ENCODE assay signal across 8 cellular contexts in the genomic region with DNA sequence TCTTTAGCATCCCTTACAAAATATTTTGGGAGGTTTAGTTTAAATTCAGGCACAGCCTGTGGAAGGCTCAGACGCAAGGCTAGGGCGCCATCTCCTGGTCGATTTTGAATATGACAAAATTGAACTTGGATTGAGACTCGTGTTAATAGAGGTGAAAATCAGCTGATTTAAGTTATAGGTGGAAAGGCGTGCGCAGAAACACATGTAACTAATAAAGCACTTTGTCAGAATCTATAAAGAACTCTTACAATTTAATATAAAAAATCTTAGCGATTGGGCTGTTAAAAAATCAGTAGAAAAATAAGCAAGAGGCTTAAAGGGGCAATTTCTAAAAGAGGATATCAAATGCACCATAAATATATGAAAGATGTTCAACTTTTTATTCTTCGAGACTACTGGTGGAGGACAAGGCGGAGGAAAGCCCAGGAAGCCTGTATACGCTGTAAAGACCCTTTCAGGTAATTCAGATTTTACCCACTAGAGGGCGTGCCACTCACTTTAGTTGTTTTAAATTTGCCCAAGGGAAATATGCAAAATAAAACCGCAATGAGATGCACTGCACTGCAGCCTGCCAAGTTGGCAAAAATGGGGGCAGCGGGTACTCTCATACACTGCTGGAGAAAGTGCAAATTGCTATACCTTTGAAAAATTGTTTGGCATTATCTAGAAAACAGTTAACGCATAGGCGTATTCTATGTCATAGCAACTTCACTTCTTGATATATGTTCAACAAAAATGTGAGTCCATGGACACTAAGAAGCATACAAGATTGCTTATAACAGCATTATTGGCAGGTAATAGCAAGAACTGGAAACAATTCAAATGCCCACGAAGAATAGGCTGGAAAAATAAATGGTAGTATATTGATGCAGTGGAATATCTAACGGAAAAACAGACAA.
DNase-seq lines count a peak whose midpoint lies in the region; ATAC-seq and TF ChIP-seq lines count a peak whose summit lies in the region.

No MANE protein-coding gene starts in this region.

- WGBS in H9 (ENCODE audit: extremely low coverage, insufficient read length, low lambda C conversion rate) = no CpG with 5 or more reads among the region's 17 CpGs
- 0 to 1% (median 0%) methylated on average over 17 of the region's 17 CpGs for WGBS in ovary, 3 donors
- WGBS in transverse colon (ENCODE audit: low coverage in 1 of 2), 2 donors = 4 to 6% methylated on average over 17 of the region's 17 CpGs

- H3K4me1 ChIP-seq in DND-41 (ENCODE audit: insufficient read depth, low read length) (peaks cover 47% of the 10 kb centered on the region), H9 (ENCODE audit: insufficient read depth, low read length) (no peaks in the 10 kb centered on the region; the same call in 1 of the 2 replicates), ovary (ENCODE audit: insufficient read depth) (no peaks in the 10 kb centered on the region), transverse colon (peaks cover 6 to 57% (median 40%) of the 10 kb centered on the region in 4 donors)

- TF ChIP-seq CTCF in DND-41 (IDR thresholded peaks at IDR 0.05; ENCODE audit: borderline replicate concordance, extremely low read depth, low read length, poor library complexity, severe bottlenecking) = peak; percentile 67
- peak; percentile 77 for TF ChIP-seq CTCF in H9 (conservative IDR thresholded peaks at IDR 0.05)
- TF ChIP-seq CTCF in ovary (IDR thresholded peaks at IDR 0.05) = peak; percentile 71 to 76 (median 72)
- TF ChIP-seq CTCF in transverse colon (IDR thresholded peaks at IDR 0.05) = peak; percentile 73 to 95 (median 88)

- in situ Hi-C loops in SK-MEL-5 (cut with HindIII; ENCODE audit: low pct_unique_long_range_greater_than_20kb, low sequenced_read_pairs) = no loop called here
- in situ Hi-C loops in transverse colon (cut with MboI; ENCODE audit: low pct_ligation_motif_present in 1 of 4, low pct_unique_long_range_greater_than_20kb in 1 of 4, low sequenced_read_pairs in 3 of 4) = loop anchor here (10.0 to 25.0 kb wide), 2 partner anchors 154 to 157 kb away; no protein-coding TSS in a partner anchor

- no peak overlapping the region for H3K14ac ChIP-seq in H9 (ENCODE audit: insufficient read depth, low read length)

- H3K9me3 ChIP-seq in DND-41 (ENCODE audit: insufficient read depth, low read length, severe bottlenecking) (no peaks in the 10 kb centered on the region), H9 (ENCODE audit: control insufficient read depth, low read depth, low read length) (no peaks in the 10 kb centered on the region), MG63 (no peaks in the 10 kb centered on the region), ovary (no peaks in the 10 kb centered on the region), transverse colon (no peaks in the 10 kb centered on the region)

- no peak overlapping the region for H4K8ac ChIP-seq in H9 (replicated peaks; ENCODE audit: insufficient read length, low read depth, low read length)

- no peaks in the 10 kb centered on the region for H3K23me2 ChIP-seq in H9 (ENCODE audit: insufficient read length, low read depth, low read length, poor library complexity, severe bottlenecking)

- H3K4me3 ChIP-seq in DND-41 (ENCODE audit: low read depth in 1 of 2, low read length in 2 of 2) (peak overlapping the region; percentile 17 to 57; a peak in 3 of 4 replicates), MG63 (peak overlapping the region; percentile 32), ovary (peak overlapping the region; percentile 39), transverse colon (peak overlapping the region in 3 of 4 donors; percentile 17 to 45 (median 23))

- H2AFZ ChIP-seq in DND-41 (ENCODE audit: low read depth, low read length) = peak overlapping the region; percentile 78
- H2AFZ ChIP-seq in H9 (ENCODE audit: low read length) = no peak overlapping the region

- H2BK15ac ChIP-seq in H9 (ENCODE audit: low read depth, low read length) = no peak overlapping the region

- H3K79me2 ChIP-seq in DND-41 (ENCODE audit: insufficient read depth, low read length) = no peaks in the 10 kb centered on the region
- H3K79me2 ChIP-seq in H9 (ENCODE audit: insufficient read depth, low read length) = no peaks in the 10 kb centered on the region

- ATAC-seq in DND-41 (ENCODE audit: insufficient read depth, low read depth) = peak; percentile 67

- no peak overlapping the region for H3K56ac ChIP-seq in H9 (ENCODE audit: insufficient read length, low read depth, low read length)

- H3K27ac Mint-ChIP-seq in H9 = peak overlapping the region in 1 of 3 experiments; percentile 96; a peak in 2 of 7 replicates

- peaks cover 4 to 10% of the 10 kb centered on the region in 2 experiments; a peak in 4 of 5 replicates for H3K9me3 Mint-ChIP-seq in H9

- TF ChIP-seq EP300 in ovary (IDR thresholded peaks at IDR 0.05) (no peak), transverse colon (IDR thresholded peaks at IDR 0.05; ENCODE audit: low read depth) (no peak)

- no peak overlapping the region for H2BK12ac ChIP-seq in H9 (ENCODE audit: insufficient read length, low read depth, low read length)

- no peak overlapping the region for H2BK5ac ChIP-seq in H9 (ENCODE audit: insufficient read length, low read length)

- peak overlapping the region; percentile 45 to 59 for H3K4me3 Mint-ChIP-seq in H9

- no peaks in the 10 kb centered on the region; a peak in 2 of 7 replicates for H3K36me3 Mint-ChIP-seq in H9 (ENCODE audit: insufficient read depth in 1 of 3, low read depth in 3 of 3)

- intact Hi-C loops in ovary (cut with DNase I) (loop anchor here in 2 of 4 donors (5.0 to 10.0 kb wide), 3 partner anchors 154 to 296 kb away; no protein-coding TSS in a partner anchor), transverse colon (cut with DNase I; ENCODE audit: low total_unique reads) (no loop called here)

- H3K27me3 ChIP-seq in DND-41 (ENCODE audit: insufficient read depth, low read length, poor library complexity) (no peaks in the 10 kb centered on the region), H9 (ENCODE audit: insufficient read depth, low read length) (peaks cover 9% of the 10 kb centered on the region; the same call in 1 of the 2 replicates), MG63 (no peaks in the 10 kb centered on the region), ovary (no peaks in the 10 kb centered on the region), transverse colon (no peaks in the 10 kb centered on the region)

- peak overlapping the region; percentile 93 for H3K4me2 ChIP-seq in DND-41 (ENCODE audit: insufficient read depth, low read length)
- no peak overlapping the region for H3K4me2 ChIP-seq in H9 (ENCODE audit: insufficient read depth, insufficient read length, low read length)

- H4K5ac ChIP-seq in H9 (ENCODE audit: insufficient read length, low read depth, low read length) = no peak overlapping the region

- peak; percentile 78 for DNase-seq in DND-41
- peak; percentile 52 for DNase-seq in H9
- peak; percentile 72 for DNase-seq in MG63
- DNase-seq in SK-MEL-5 (ENCODE audit: low read depth, low spot score) = peak; percentile 91
- peak; percentile 65 for DNase-seq in activated naive CD4-positive, alpha-beta T cell treated with anti-CD3 and anti-CD28 coated beads, Interleukin-2, amount 50 U/mL, for 16 hours
- DNase-seq in glomerular visceral epithelial cell (ENCODE audit: extremely low spot score) = peak; percentile 88
- DNase-seq in ovary = peak; percentile 55 to 75 (median 57)
- DNase-seq in transverse colon = peak; percentile 79

- no peak overlapping the region for H3K23ac ChIP-seq in H9 (ENCODE audit: insufficient read length, low read depth, low read length)

- peak overlapping the region; percentile 35 for H3K9ac ChIP-seq in DND-41 (ENCODE audit: low read depth, low read length)
- no peak overlapping the region for H3K9ac ChIP-seq in H9 (ENCODE audit: extremely low read depth, insufficient read length, low read length)

- no peak overlapping the region for H3K18ac ChIP-seq in H9 (ENCODE audit: insufficient read length, low read depth, low read length)

- H3K4ac ChIP-seq in H9 (ENCODE audit: low read depth, low read length) = no peak overlapping the region

- no peak overlapping the region for H3T11ph ChIP-seq in H9 (ENCODE audit: low read length)

- H3K4me1 Mint-ChIP-seq in H9 = peaks cover 16 to 18% of the 10 kb centered on the region in 2 experiments

- no peak overlapping the region for H2AK5ac ChIP-seq in H9 (ENCODE audit: insufficient read length, low read length)

- TF ChIP-seq POLR2A in ovary (IDR thresholded peaks at IDR 0.05) = no peak
- no peak for TF ChIP-seq POLR2A in transverse colon (IDR thresholded peaks at IDR 0.05)

- H4K20me1 ChIP-seq in DND-41 (ENCODE audit: insufficient read depth, low read length) = no peaks in the 10 kb centered on the region
- no peaks in the 10 kb centered on the region for H4K20me1 ChIP-seq in H9 (ENCODE audit: control insufficient read depth, insufficient read depth, insufficient read length)

- H3K27ac ChIP-seq in DND-41 (ENCODE audit: low read length) = peak overlapping the region; percentile 55
- no peak overlapping the region for H3K27ac ChIP-seq in H9 (ENCODE audit: insufficient read length, low read depth, low read length)
- H3K27ac ChIP-seq in ovary = peak overlapping the region; percentile 15 to 71
- peak overlapping the region; percentile 77 to 85 (median 82) for H3K27ac ChIP-seq in transverse colon

- no peak overlapping the region for H2BK20ac ChIP-seq in H9 (ENCODE audit: low read depth, low read length, poor library complexity, severe bottlenecking)

- H3K27me3 Mint-ChIP-seq in H9 (ENCODE audit: low read depth) = peaks cover 64% of the 10 kb centered on the region

- H3K79me1 ChIP-seq in H9 (ENCODE audit: insufficient read depth, low read depth, low read length, poor library complexity, severe bottlenecking) = no peaks in the 10 kb centered on the region

- H3K36me3 ChIP-seq in DND-41 (ENCODE audit: insufficient read depth, low read length) = no peaks in the 10 kb centered on the region
- H3K36me3 ChIP-seq in MG63 = no peaks in the 10 kb centered on the region
- no peaks in the 10 kb centered on the region for H3K36me3 ChIP-seq in ovary
- H3K36me3 ChIP-seq in transverse colon = no peaks in the 10 kb centered on the region

- no peak overlapping the region for H2BK120ac ChIP-seq in H9 (ENCODE audit: low read depth, low read length, poor library complexity, severe bottlenecking)

- no peak overlapping the region for H4K91ac ChIP-seq in H9 (ENCODE audit: insufficient read length, low read depth, low read length)
